Comparison of ENCODE assay signal across 8 cellular contexts in genomic region chr2:100104718-100105677, GRCh38. TPM values are rescaled to one million over a fixed set of nuclear protein-coding genes. Genes with fewer than 3 reads are reported as not detected.
DNase-seq lines count a peak whose midpoint lies in the region; ATAC-seq, FAIRE-seq and TF ChIP-seq lines count a peak whose summit lies in the region.

No MANE protein-coding gene starts in this region.

- no peak for TF ChIP-seq RAD21 in H1 (IDR thresholded peaks at IDR 0.05 in 1 of 2, conservative IDR thresholded peaks at IDR 0.05 in 1 of 2; ENCODE audit: low read depth in 2 of 2, low read length in 2 of 2)

- no peak overlapping the region for H3K23ac ChIP-seq in H1 (ENCODE audit: insufficient read length)

- no peak overlapping the region for H3K27ac Mint-ChIP-seq in T-helper 1 cell treated with Interleukin-12 subunit alpha and Interleukin-12 subunit beta and Interleukin-4 antibody, amounts not matched to agents 30 μg/mL and 1 μg/mL, for 36 hours

- no peak overlapping the region for H4K5ac ChIP-seq in H1 (ENCODE audit: insufficient read length, low read depth, low read length)

- H3K9me3 Mint-ChIP-seq in T-helper 1 cell treated with Interleukin-12 subunit alpha and Interleukin-12 subunit beta and Interleukin-4 antibody, amounts not matched to agents 30 μg/mL and 1 μg/mL, for 36 hours: no peaks in the 10 kb centered on the region

- ATAC-seq in esophagus mucosa: no peak

- no peak for TF ChIP-seq POLR2A in H1 (IDR thresholded peaks at IDR 0.05; ENCODE audit: control extremely low read depth in 1 of 2, low read depth in 2 of 2, low read length in 2 of 2)

- peaks cover 8% of the 10 kb centered on the region; the same call in 1 of the 2 replicates for H3K23me2 ChIP-seq in H1 (ENCODE audit: low read depth, low read length)

- 0 out of 2 replicates have a peak overlapping the region, but pooled peaks have one; percentile 24 for H2AFZ ChIP-seq in H1 (ENCODE audit: low read length)

- peak overlapping the region; percentile 85 to 94 for H3K4me2 ChIP-seq in H1 (ENCODE audit: insufficient read depth in 1 of 2, low read depth in 2 of 2, low read length in 2 of 2)

- H3K9ac ChIP-seq in H1 (replicated peaks in 1 of 4; ENCODE audit: extremely low read depth in 1 of 4, low read depth in 3 of 4, low read length in 3 of 4) (no peak overlapping the region), mucosa of stomach (ENCODE audit: low read length) (peak overlapping the region; percentile 53)

- no peaks in the 10 kb centered on the region for H3K79me2 ChIP-seq in H1 (ENCODE audit: control insufficient read depth in 1 of 2, insufficient read depth in 2 of 2, low read length in 2 of 2)

- H4K91ac ChIP-seq in H1 (replicated peaks; ENCODE audit: insufficient read length, low read length): no peak overlapping the region

- H2AK5ac ChIP-seq in H1 (ENCODE audit: low read depth, low read length): no peak overlapping the region

- no peak overlapping the region; the same call in 1 of the 2 replicates for H3K18ac ChIP-seq in H1 (ENCODE audit: extremely low read depth, low read length)

- no peak for FAIRE-seq in H1 (lab: Jason Lieb, UNC)
- FAIRE-seq in urothelium cell line (lab: Jason Lieb, UNC): no peak

- no peak overlapping the region for H2BK5ac ChIP-seq in H1 (ENCODE audit: low read depth, low read length)

- no peaks in the 10 kb centered on the region for H4K20me1 ChIP-seq in H1 (replicated peaks in 1 of 2; ENCODE audit: control insufficient read depth in 1 of 2, insufficient read depth in 2 of 2, low read length in 2 of 2)

- peak overlapping the region; percentile 35 to 70 (median 44) for H3K4me3 ChIP-seq in H1 (ENCODE audit: extremely low read depth in 1 of 4, insufficient read depth in 2 of 4, low read depth in 3 of 4, low read length in 4 of 4)
- no peak overlapping the region for H3K4me3 ChIP-seq in mucosa of stomach (ENCODE audit: low read length)

- no peaks in the 10 kb centered on the region for H3K36me3 Mint-ChIP-seq in T-helper 1 cell treated with Interleukin-12 subunit alpha and Interleukin-12 subunit beta and Interleukin-4 antibody, amounts not matched to agents 30 μg/mL and 1 μg/mL, for 36 hours (ENCODE audit: low read depth)

- H2BK15ac ChIP-seq in H1 (ENCODE audit: low read length): no peak overlapping the region

- TF ChIP-seq CTCF in H1 (IDR thresholded peaks at IDR 0.05; ENCODE audit: control extremely low read depth in 1 of 3, insufficient read depth in 1 of 3, low read depth in 1 of 3, low read length in 3 of 3): no peak

- H3K27ac ChIP-seq in H1 (ENCODE audit: low read depth, low read length): no peak overlapping the region

- peaks cover 39% of the 10 kb centered on the region for H3K27me3 Mint-ChIP-seq in T-helper 1 cell treated with Interleukin-12 subunit alpha and Interleukin-12 subunit beta and Interleukin-4 antibody, amounts not matched to agents 30 μg/mL and 1 μg/mL, for 36 hours (ENCODE audit: low read depth)

- no peak overlapping the region for H2BK120ac ChIP-seq in H1 (replicated peaks; ENCODE audit: low read depth, low read length)

- H3K9me3 ChIP-seq in H1 (ENCODE audit: insufficient read depth in 2 of 2, low read depth in 1 of 2, low read length in 1 of 2) (no peaks in the 10 kb centered on the region), mucosa of stomach (ENCODE audit: control insufficient read depth, low read length) (no peaks in the 10 kb centered on the region)

- H3K27me3 ChIP-seq in H1 (replicated peaks in 1 of 4; ENCODE audit: control insufficient read depth in 3 of 4, extremely low read depth in 1 of 4, insufficient read depth in 3 of 4, low read length in 3 of 4) (peaks cover 16 to 55% (median 44%) of the 10 kb centered on the region in 4 experiments), mucosa of stomach (ENCODE audit: control insufficient read depth, insufficient read depth, low read length) (peaks cover 30% of the 10 kb centered on the region)

- POLR2A ChIA-PET in H1 (lab: Charles Lee; ENCODE audit: partially characterized antibody): no interaction called here

- H3K4me3 Mint-ChIP-seq in T-helper 1 cell treated with Interleukin-12 subunit alpha and Interleukin-12 subunit beta and Interleukin-4 antibody, amounts not matched to agents 30 μg/mL and 1 μg/mL, for 36 hours: peak overlapping the region; percentile 58

- no peak overlapping the region for H2BK12ac ChIP-seq in H1 (ENCODE audit: low read depth, low read length)

- H3K36me3 ChIP-seq in H1 (ENCODE audit: control insufficient read depth in 2 of 4, insufficient read depth in 4 of 4, low read length in 3 of 4) (no peaks in the 10 kb centered on the region), mucosa of stomach (ENCODE audit: control insufficient read depth, insufficient read depth, low read length) (no peaks in the 10 kb centered on the region)

- peak overlapping the region; percentile 51; the same call in 1 of the 2 replicates for H4K8ac ChIP-seq in H1 (ENCODE audit: extremely low read depth, insufficient read depth, low read length)

- TF ChIP-seq EP300 in H1 (IDR thresholded peaks at IDR 0.05; ENCODE audit: borderline replicate concordance in 1 of 2, low read depth in 2 of 2, low read length in 2 of 2): no peak

- no peaks in the 10 kb centered on the region for H3K79me1 ChIP-seq in H1 (ENCODE audit: low read depth, low read length)

- H2BK20ac ChIP-seq in H1 (ENCODE audit: low read length): no peak overlapping the region

- CTCF ChIA-PET in H1 (lab: Charles Lee; ENCODE audit: partially characterized antibody): interaction anchor here (0.6 to 1.4 kb wide), 5 partner anchors 10 to 1930 kb away, joined by 3 to 7 read pairs (median 3); no protein-coding TSS in a partner anchor

- H3K4me1 Mint-ChIP-seq in T-helper 1 cell treated with Interleukin-12 subunit alpha and Interleukin-12 subunit beta and Interleukin-4 antibody, amounts not matched to agents 30 μg/mL and 1 μg/mL, for 36 hours (ENCODE audit: low read depth): no peaks in the 10 kb centered on the region

- WGBS in H1 (ENCODE audit: extremely low coverage in 1 of 2, insufficient coverage in 1 of 2, insufficient read length in 1 of 2, insufficient replicate concordance in 2 of 2, low coverage in 1 of 2, low lambda C conversion rate in 2 of 2, missing lambda C conversion rate in 1 of 2), 2 experiments: 9% methylated on average over 15 of the region's 119 CpGs; no CpG with 5 or more reads in 1 of the 2 experiments

- no peak overlapping the region for H3K4ac ChIP-seq in H1 (replicated peaks; ENCODE audit: insufficient read length, low read depth, low read length)

- no peak overlapping the region for H3K56ac ChIP-seq in H1 (replicated peaks; ENCODE audit: insufficient read length, low read depth, low read length)

- H3K4me1 ChIP-seq in H1 (replicated peaks in 1 of 4; ENCODE audit: control insufficient read depth in 3 of 4, insufficient read depth in 4 of 4, low read length in 3 of 4) (peaks cover 0 to 7% (median 3%) of the 10 kb centered on the region in 4 experiments; a peak in 2 of 7 replicates), mucosa of stomach (ENCODE audit: control insufficient read depth, insufficient read depth, low read length) (peaks cover 9% of the 10 kb centered on the region)

- no peak overlapping the region for H3K14ac ChIP-seq in H1 (ENCODE audit: insufficient read length)

- DNase-seq in activated T-cell treated with anti-CD3 and anti-CD28 coated beads for 48 hours (ENCODE audit: low read depth): peak; percentile 4
- DNase-seq in activated T-cell treated with anti-CD3 and anti-CD28 coated beads for 4 hours: no peak
- DNase-seq in H1 (ENCODE audit: low read depth in 1 of 2, low spot score in 2 of 2): peak in 1 of 2 experiments; percentile 59
- peak; percentile 79 for DNase-seq in urothelium cell line (ENCODE audit: low spot score)
- no peak for DNase-seq in NCI-H526 treated with DMSO at 0.1 percent for 48 hours (lab: John Stamatoyannopoulos, UW)

TF ChIP-seq in H1, 55 proteins besides CTCF, POLR2A, EP300 and RAD21:
- TF ChIP-seq ASH2L (IDR thresholded peaks at IDR 0.05; ENCODE audit: low read length) (peak; percentile 13), KDM4A (IDR thresholded peaks at IDR 0.05; ENCODE audit: low read depth, low read length, severe bottlenecking) (peak; percentile 22), BCL11A (IDR thresholded peaks at IDR 0.05; ENCODE audit: low read depth in 2 of 2, low read length in 2 of 2) (no peak), FOSL1 (IDR thresholded peaks at IDR 0.05; ENCODE audit: insufficient read depth, low read depth, low read length) (no peak), MAFK (IDR thresholded peaks at IDR 0.05; ENCODE audit: low read depth, low read length) (no peak), SUZ12 (IDR thresholded peaks at IDR 0.05; ENCODE audit: low read length) (peak; percentile 79)
- TF ChIP-seq, protein P1, sequence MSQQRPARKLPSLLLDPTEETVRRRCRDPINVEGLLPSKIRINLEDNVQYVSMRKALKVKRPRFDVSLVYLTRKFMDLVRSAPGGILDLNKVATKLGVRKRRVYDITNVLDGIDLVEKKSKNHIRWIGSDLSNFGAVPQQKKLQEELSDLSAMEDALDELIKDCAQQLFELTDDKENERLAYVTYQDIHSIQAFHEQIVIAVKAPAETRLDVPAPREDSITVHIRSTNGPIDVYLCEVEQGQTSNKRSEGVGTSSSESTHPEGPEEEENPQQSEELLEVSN (IDR thresholded peaks at IDR 0.05): peak; percentile 8; the same call in 1 of the 2 replicates

RNA-seq across cellular contexts. Expression of gene AFF3, which starts 37.4 kb away (rescaled TPM):
- total RNA-seq in H1 (2021; fragmentation: NEBNext Ultra II Directional; extraction: Animal tissue kit (Norgen Biotek cat#: 25700)): 1.7 and 3.0 TPM in 2 replicates
- polyA plus RNA-seq in H1 (2011; rRNA removed): 0.27 and 0.36 TPM in 2 replicates
- 0.30 TPM for polyA plus RNA-seq in H1 (2011; cell fraction: cytosol; rRNA removed)
- polyA plus RNA-seq in H1 (2011; cell fraction: nucleus; rRNA removed): 0.60 TPM
- 0.48 to 0.60 TPM (median 0.56 TPM) in 4 replicates for polyA plus RNA-seq in H1 (2012, experiment 1 of 2)
- 0.03 TPM for polyA plus RNA-seq in H1 (2012, experiment 2 of 2)
- polyA plus RNA-seq in H1 (2013, experiment 1 of 2): 0.95 TPM
- polyA plus RNA-seq in H1 (2013, experiment 2 of 2): 0.90 TPM
- 1.0 TPM in 2 replicates for polyA minus RNA-seq in H1 (2011; rRNA and poly(A)+ RNA removed)
- polyA minus RNA-seq in H1 (2011; cell fraction: cytosol; rRNA and poly(A)+ RNA removed): 0.29 TPM
- polyA minus RNA-seq in H1 (2011; cell fraction: nucleus; rRNA and poly(A)+ RNA removed): 2.0 TPM
- 0.96 TPM for total RNA-seq in esophagus mucosa

Comparison
In these comparisons a context has a peak if more than half of its experiments do, and no peak if none do; other contexts are left out.
1. DNase-seq: peak in activated T-cell treated with anti-CD3 and anti-CD28 coated beads for 48 hours (single experiment) and urothelium cell line (single experiment); none in activated T-cell treated with anti-CD3 and anti-CD28 coated beads for 4 hours (single experiment) and NCI-H526 treated with DMSO at 0.1 percent for 48 hours (single experiment).